In genomic region chr18:51438797-51439350, GRCh38 we compare ENCODE assay signal across 23 cellular contexts.
A peak's percentile ranks its signal among the peaks of the same experiment; 100 is the strongest.
DNase-seq lines count a peak whose midpoint lies in the region; ATAC-seq, FAIRE-seq and TF ChIP-seq lines count a peak whose summit lies in the region.
"Had no signal": no experiment of that assay in that cellular context is flagged by ENCODE, and none has a peak within 500 bp of the region (broad histone marks: within the 10 kb centered on the region; RNA-seq: fewer than 3 reads in every experiment).

No MANE protein-coding gene starts in this region.

- H2AFZ ChIP-seq in GM23338 (peak overlapping the region; percentile 20; the same call in 1 of the 2 replicates), MM.1S (ENCODE audit: low read length) (no peak overlapping the region), K562 (ENCODE audit: low read depth, low read length) (no peak overlapping the region)
- H2AFZ ChIP-seq: GM23248 had no signal

- POLR2A ChIA-PET in activated naive CD8-positive, alpha-beta T cell treated with anti-CD3 and anti-CD28 coated beads, Interleukin-2, amount 10 ng/mL, durations not matched to agents 7 days and 5 days (lab: Charles Lee): no interaction called here
- POLR2A ChIA-PET in K562 (lab: Yijun Ruan, JAX): no interaction called here

- no peak overlapping the region for H3K4me3 ChIP-seq in GM23338
- H3K4me3 ChIP-seq in MM.1S (ENCODE audit: low read length): no peak overlapping the region
- H3K4me3 ChIP-seq in K562: no peak overlapping the region
- H3K4me3 ChIP-seq: BLaER1 treated with 17β-estradiol and CSF1 and Interleukin-3, amounts not matched to agents 10 nM and 100 nM; GM23248 had no signal

- TF ChIP-seq RAD21 in K562 (CRISPR knock-in tag; conservative IDR thresholded peaks at IDR 0.05 in 1 of 2, IDR thresholded peaks at IDR 0.05 in 1 of 2): no peak

- no peaks in the 10 kb centered on the region for H3K9me3 ChIP-seq in MM.1S (replicated peaks; ENCODE audit: insufficient read depth, low read length)
- no peaks in the 10 kb centered on the region for H3K9me3 ChIP-seq in K562 (replicated peaks; ENCODE audit: control insufficient read depth, insufficient read depth, low read depth, low read length)
- H3K9me3 ChIP-seq: BE2C; BLaER1 treated with 17β-estradiol and CSF1 and Interleukin-3, amounts not matched to agents 10 nM and 100 nM had no signal

- intact Hi-C loops in K562 (cut with micrococcal nuclease): no loop called here

- CTCF ChIA-PET in K562 (lab: Yijun Ruan, JAX; ENCODE audit: low intra/inter-chr PET ratio): no interaction called here

- peaks cover 40% of the 10 kb centered on the region for H3K27me3 Mint-ChIP-seq in activated naive CD8-positive, alpha-beta T cell treated with anti-CD3 and anti-CD28 coated beads, Interleukin-2, amount 10 ng/mL, durations not matched to agents 7 days and 5 days
- peaks cover 38% of the 10 kb centered on the region for H3K27me3 Mint-ChIP-seq in activated naive CD8-positive, alpha-beta T cell treated with anti-CD3 and anti-CD28 coated beads, Interleukin-2, amount 50 U/mL, for 24 hours
- H3K27me3 Mint-ChIP-seq in GM23338 (ENCODE audit: insufficient read depth, low read depth, poor library complexity): no peaks in the 10 kb centered on the region

- peaks cover 2% of the 10 kb centered on the region for H3K9me3 Mint-ChIP-seq in activated naive CD8-positive, alpha-beta T cell treated with anti-CD3 and anti-CD28 coated beads, Interleukin-2, amount 10 ng/mL, durations not matched to agents 7 days and 5 days
- peaks cover 4% of the 10 kb centered on the region for H3K9me3 Mint-ChIP-seq in activated naive CD8-positive, alpha-beta T cell treated with anti-CD3 and anti-CD28 coated beads, Interleukin-2, amount 50 U/mL, for 24 hours
- H3K9me3 Mint-ChIP-seq in GM23338: no peaks in the 10 kb centered on the region
- H3K9me3 Mint-ChIP-seq: CD4-positive, alpha-beta T cell; CD8-positive, alpha-beta memory T cell; H9 had no signal

- no peak overlapping the region for H3K27ac ChIP-seq in GM23338 (ENCODE audit: low read depth)
- peak overlapping the region; percentile 61; the same call in 1 of the 2 replicates for H3K27ac ChIP-seq in MM.1S (ENCODE audit: low read length)
- no peak overlapping the region for H3K27ac ChIP-seq in K562 (ENCODE audit: extremely low read depth, low read depth, low read length)
- H3K27ac ChIP-seq: 22Rv1; BLaER1 treated with 17β-estradiol and CSF1 and Interleukin-3, amounts not matched to agents 10 nM and 100 nM; GM23248 had no signal

- H3K9me1 ChIP-seq in K562 (ENCODE audit: control insufficient read depth, insufficient read depth, low read length): no peaks in the 10 kb centered on the region

- no peak overlapping the region for H3K9ac ChIP-seq in MM.1S (ENCODE audit: low read length)
- H3K9ac ChIP-seq in K562 (ENCODE audit: insufficient read depth in 1 of 2, low read depth in 2 of 2, low read length in 2 of 2): no peak overlapping the region
- H3K9ac ChIP-seq: BLaER1 treated with 17β-estradiol and CSF1 and Interleukin-3, amounts not matched to agents 10 nM and 100 nM; GM23248 had no signal

- H3K79me2 ChIP-seq in GM23338 (replicated peaks; ENCODE audit: insufficient read depth) (no peaks in the 10 kb centered on the region), MM.1S (ENCODE audit: low read length) (no peaks in the 10 kb centered on the region), K562 (ENCODE audit: control insufficient read depth, insufficient read depth, low read length) (no peaks in the 10 kb centered on the region)

- in situ Hi-C loops in K562 (cut with MboI): no loop called here
- in situ Hi-C loops in ACHN (cut with HindIII; ENCODE audit: low pct_ligation_motif_present, low pct_unique_long_range_greater_than_20kb, low sequenced_read_pairs): no loop called here

- H3K36me3 ChIP-seq in GM23338 (ENCODE audit: insufficient read depth) (no peaks in the 10 kb centered on the region), MM.1S (replicated peaks; ENCODE audit: insufficient read depth, low read length) (no peaks in the 10 kb centered on the region), K562 (ENCODE audit: control insufficient read depth, insufficient read depth, low read length) (no peaks in the 10 kb centered on the region)
- H3K36me3 ChIP-seq: BE2C; BLaER1 treated with 17β-estradiol and CSF1 and Interleukin-3, amounts not matched to agents 10 nM and 100 nM had no signal

- ATAC-seq in activated naive CD8-positive, alpha-beta T cell treated with anti-CD3 and anti-CD28 coated beads, Interleukin-2, amount 10 ng/mL, durations not matched to agents 7 days and 5 days (ENCODE audit: low read depth): no peak
- no peak for ATAC-seq in activated naive CD8-positive, alpha-beta T cell treated with anti-CD3 and anti-CD28 coated beads, Interleukin-2, amount 50 U/mL, for 24 hours
- ATAC-seq in GM23338 (no peak), K562 (no peak), HG03432 (IDR thresholded peaks at IDR 0.05; ENCODE audit: unreplicated experiment) (no peak), GM19324 (IDR thresholded peaks at IDR 0.05; ENCODE audit: low FRiP score, unreplicated experiment) (no peak)
- ATAC-seq: HCT116 had no signal

- no peak for FAIRE-seq in K562 (lab: Jason Lieb, UNC)
- FAIRE-seq: A204.1, GM12892 had no signal

- no peak overlapping the region for H3K4me3 Mint-ChIP-seq in activated naive CD8-positive, alpha-beta T cell treated with anti-CD3 and anti-CD28 coated beads, Interleukin-2, amount 10 ng/mL, durations not matched to agents 7 days and 5 days
- H3K4me3 Mint-ChIP-seq in activated naive CD8-positive, alpha-beta T cell treated with anti-CD3 and anti-CD28 coated beads, Interleukin-2, amount 50 U/mL, for 24 hours: no peak overlapping the region
- no peak overlapping the region for H3K4me3 Mint-ChIP-seq in GM23338
- H3K4me3 Mint-ChIP-seq: CD14-positive monocyte; CD4-positive, alpha-beta T cell; CD8-positive, alpha-beta memory T cell; H9 had no signal

- no peak for DNase-seq in activated naive CD8-positive, alpha-beta T cell treated with anti-CD3 and anti-CD28 coated beads, Interleukin-2, amount 10 ng/mL, durations not matched to agents 7 days and 5 days
- DNase-seq in activated naive CD8-positive, alpha-beta T cell treated with anti-CD3 and anti-CD28 coated beads, Interleukin-2, amount 50 U/mL, for 24 hours: no peak
- no peak for DNase-seq in GM23338 (ENCODE audit: low spot score)
- DNase-seq in MM.1S: peak; percentile 68
- no peak for DNase-seq in K562 (ENCODE audit: extremely low read depth in 1 of 4, low spot score in 3 of 4)
- no peak for DNase-seq in ACHN
- DNase-seq: AML-193; BE2C; CD4-positive, alpha-beta T cell; CD8-positive, alpha-beta memory T cell; DMS53; DMS79 treated with DMSO at 0.1 percent for 48 hours; GF-D8; GM23248; H9 had no signal

- TF ChIP-seq POLR2A in K562 (conservative IDR thresholded peaks at IDR 0.05): no peak

- H3F3A ChIP-seq in GM23338 (replicated peaks; ENCODE audit: low read depth) (no peaks in the 10 kb centered on the region), MM.1S (ENCODE audit: insufficient read depth, low read length) (peaks cover 19% of the 10 kb centered on the region)

- H3K36me3 Mint-ChIP-seq in activated naive CD8-positive, alpha-beta T cell treated with anti-CD3 and anti-CD28 coated beads, Interleukin-2, amount 10 ng/mL, durations not matched to agents 7 days and 5 days: no peaks in the 10 kb centered on the region
- H3K36me3 Mint-ChIP-seq in activated naive CD8-positive, alpha-beta T cell treated with anti-CD3 and anti-CD28 coated beads, Interleukin-2, amount 50 U/mL, for 24 hours (ENCODE audit: low read depth): no peaks in the 10 kb centered on the region
- H3K36me3 Mint-ChIP-seq in GM23338 (ENCODE audit: low read depth): no peaks in the 10 kb centered on the region
- H3K36me3 Mint-ChIP-seq: CD14-positive monocyte; CD8-positive, alpha-beta memory T cell had no signal

- no peaks in the 10 kb centered on the region for H3K27me3 ChIP-seq in GM23338 (ENCODE audit: insufficient read depth)
- H3K27me3 ChIP-seq in MM.1S (replicated peaks; ENCODE audit: insufficient read depth, low read length): no peaks in the 10 kb centered on the region
- no peaks in the 10 kb centered on the region for H3K27me3 ChIP-seq in K562 (ENCODE audit: control insufficient read depth in 2 of 2, insufficient read depth in 2 of 2, low read length in 2 of 2)
- H3K27me3 ChIP-seq: BE2C; BLaER1 treated with 17β-estradiol and CSF1 and Interleukin-3, amounts not matched to agents 10 nM and 100 nM had no signal

- H3K4me1 ChIP-seq in GM23338 (ENCODE audit: insufficient read depth): no peaks in the 10 kb centered on the region
- peaks cover 46% of the 10 kb centered on the region for H3K4me1 ChIP-seq in MM.1S (ENCODE audit: low read length)
- no peaks in the 10 kb centered on the region; a peak in 1 of 5 replicates for H3K4me1 ChIP-seq in K562 (replicated peaks in 1 of 2; ENCODE audit: control insufficient read depth in 2 of 2, insufficient read depth in 2 of 2, low read length in 2 of 2)
- H3K4me1 ChIP-seq: BE2C; BLaER1 treated with 17β-estradiol and CSF1 and Interleukin-3, amounts not matched to agents 10 nM and 100 nM had no signal

- peak overlapping the region; percentile 9 for H3K27ac Mint-ChIP-seq in activated naive CD8-positive, alpha-beta T cell treated with anti-CD3 and anti-CD28 coated beads, Interleukin-2, amount 10 ng/mL, durations not matched to agents 7 days and 5 days
- H3K27ac Mint-ChIP-seq in activated naive CD8-positive, alpha-beta T cell treated with anti-CD3 and anti-CD28 coated beads, Interleukin-2, amount 50 U/mL, for 24 hours: no peak overlapping the region
- no peak overlapping the region for H3K27ac Mint-ChIP-seq in GM23338
- H3K27ac Mint-ChIP-seq: CD14-positive monocyte; CD4-positive, alpha-beta T cell; CD8-positive, alpha-beta memory T cell had no signal

- H3K4me2 ChIP-seq in GM23338 (no peak overlapping the region), MM.1S (ENCODE audit: low read depth, low read length) (peak overlapping the region; percentile 58), K562 (ENCODE audit: insufficient read depth, low read length) (no peak overlapping the region)
- H3K4me2 ChIP-seq: BLaER1 treated with 17β-estradiol and CSF1 and Interleukin-3, amounts not matched to agents 10 nM and 100 nM had no signal

- H3K9me2 ChIP-seq in GM23338 (ENCODE audit: insufficient read depth): peaks cover 9% of the 10 kb centered on the region
- no peaks in the 10 kb centered on the region for H3K9me2 ChIP-seq in MM.1S (replicated peaks; ENCODE audit: insufficient read depth, low read length)

- no TSS peak for BruUV-seq in K562 (replicated peaks; lab: Mats Ljungman, UMichigan)

- TF ChIP-seq EP300 in K562 (IDR thresholded peaks at IDR 0.05; ENCODE audit: low read length): no peak

- H4K20me1 ChIP-seq in GM23338 (replicated peaks; ENCODE audit: insufficient read depth) (no peaks in the 10 kb centered on the region), MM.1S (ENCODE audit: insufficient read depth, low read length) (no peaks in the 10 kb centered on the region), K562 (replicated peaks; ENCODE audit: control insufficient read depth, insufficient read depth, low read length) (no peaks in the 10 kb centered on the region)
- H4K20me1 ChIP-seq: BLaER1 treated with 17β-estradiol and CSF1 and Interleukin-3, amounts not matched to agents 10 nM and 100 nM had no signal

- TF ChIP-seq CTCF in GM23338 (conservative IDR thresholded peaks at IDR 0.05; ENCODE audit: low read depth in 2 of 2) (no peak), MM.1S (IDR thresholded peaks at IDR 0.05; ENCODE audit: low read length) (no peak), K562 (IDR thresholded peaks at IDR 0.05 in 2 of 3, conservative IDR thresholded peaks at IDR 0.05 in 1 of 3; ENCODE audit: insufficient read depth in 2 of 3, low read depth in 1 of 3, low read length in 3 of 3) (no peak)

- peaks cover 28% of the 10 kb centered on the region for H3K4me1 Mint-ChIP-seq in activated naive CD8-positive, alpha-beta T cell treated with anti-CD3 and anti-CD28 coated beads, Interleukin-2, amount 10 ng/mL, durations not matched to agents 7 days and 5 days
- peaks cover 6% of the 10 kb centered on the region for H3K4me1 Mint-ChIP-seq in activated naive CD8-positive, alpha-beta T cell treated with anti-CD3 and anti-CD28 coated beads, Interleukin-2, amount 50 U/mL, for 24 hours
- H3K4me1 Mint-ChIP-seq in GM23338: peaks cover 3% of the 10 kb centered on the region; the same call in 1 of the 3 replicates
- H3K4me1 Mint-ChIP-seq: CD14-positive monocyte; CD8-positive, alpha-beta memory T cell had no signal
